In genomic region chr6:29995346-29995777, GRCh38 we compare ENCODE assay signal across 16 cellular contexts. TPM values are rescaled to one million over a fixed set of nuclear protein-coding genes. Genes with fewer than 3 reads are reported as not detected.
DNase-seq lines count a peak whose midpoint lies in the region; ATAC-seq and TF ChIP-seq lines count a peak whose summit lies in the region.
"Had no signal": no experiment of that assay in that cellular context is flagged by ENCODE, and none has a peak within 500 bp of the region (broad histone marks: within the 10 kb centered on the region; RNA-seq: fewer than 3 reads in every experiment).

No MANE protein-coding gene starts in this region.

- H3K27ac ChIP-seq in uterus (no peak overlapping the region), brain microvascular endothelial cell (no peak overlapping the region)
- H3K27ac ChIP-seq: neural progenitor cell had no signal

- TF ChIP-seq POLR2A in uterus (IDR thresholded peaks at IDR 0.05): no peak

- H3K4me3 ChIP-seq in foreskin fibroblast (ENCODE audit: low read depth in 1 of 2, low read length in 2 of 2) (no peak overlapping the region), uterus (no peak overlapping the region), brain microvascular endothelial cell (ENCODE audit: low read depth, low read length) (no peak overlapping the region)
- H3K4me3 ChIP-seq: lung, neural progenitor cell had no signal

- no peak for ATAC-seq in HG03439 (IDR thresholded peaks at IDR 0.05; ENCODE audit: unreplicated experiment)
- ATAC-seq: sciatic nerve; stimulated activated naive B cell treated with anti-CD40 and anti-IgM and Interleukin-4, amounts not matched to agents 10 μg/mL and 1 μg/mL and 100 μg/mL, for 72 hours had no signal

- H3K9me3 ChIP-seq in uterus: no peaks in the 10 kb centered on the region

- in situ Hi-C loops in brain microvascular endothelial cell (cut with HindIII; ENCODE audit: low pct_ligation_motif_present, low sequenced_read_pairs): no loop called here

- TF ChIP-seq CTCF in foreskin fibroblast (IDR thresholded peaks at IDR 0.05; ENCODE audit: low read depth, low read length) (no peak), uterus (IDR thresholded peaks at IDR 0.05) (no peak), brain microvascular endothelial cell (IDR thresholded peaks at IDR 0.05; ENCODE audit: low read depth, low read length, missing control alignments) (no peak)

- H3K36me3 ChIP-seq in uterus: no peaks in the 10 kb centered on the region
- no peaks in the 10 kb centered on the region for H3K36me3 ChIP-seq in brain microvascular endothelial cell (replicated peaks)
- H3K36me3 ChIP-seq: neural progenitor cell had no signal

- intact Hi-C loops in uterus (cut with DNase I; ENCODE audit: low total_unique reads): loop anchor here (10.0 kb wide), 1 partner anchor 131 kb away; no protein-coding TSS in a partner anchor

- H3K4me1 ChIP-seq in uterus: no peaks in the 10 kb centered on the region
- H3K4me1 ChIP-seq: neural progenitor cell had no signal

- peak; percentile 7 for DNase-seq in A172 (ENCODE audit: low spot score)
- peak; percentile 43 for DNase-seq in LHCN-M2 (ENCODE audit: low read depth)
- DNase-seq in amniotic epithelial cell (ENCODE audit: low read depth): peak; percentile 5
- DNase-seq in foreskin fibroblast: peak; percentile 44 to 75
- no peak for DNase-seq in uterus
- DNase-seq in HuH-7 (ENCODE audit: low spot score): no peak
- DNase-seq in brain microvascular endothelial cell: no peak
- DNase-seq: activated B cell treated with CpG ODN at 0.5 μM for 24 hours; activated naive CD8-positive, alpha-beta T cell treated with anti-CD3 and anti-CD28 coated beads for 36 hours; MM.1S; NCI-H345; stimulated activated naive B cell treated with anti-CD40 and anti-IgM and Interleukin-4, amounts not matched to agents 10 μg/mL and 1 μg/mL and 100 μg/mL, for 72 hours had no signal

- H3K27me3 ChIP-seq in uterus: no peaks in the 10 kb centered on the region
- no peaks in the 10 kb centered on the region for H3K27me3 ChIP-seq in brain microvascular endothelial cell (replicated peaks)

RNA-seq across cellular contexts. Expression of gene HLA-A, which starts 53.0 kb away (rescaled TPM):
- total RNA-seq in A172 (2014; rRNA removed; shearing (Covaris generic)): 244 and 284 TPM in 2 replicates
- 412 and 438 TPM in 2 replicates for total RNA-seq in LHCN-M2 (2014; rRNA removed)
- 309 TPM for polyA plus RNA-seq in LHCN-M2 (2012)
- total RNA-seq in uterus: 100 to 1,000 TPM; 160 to 722 (median 625) TPM

Comparison
In these comparisons a context has a peak if more than half of its experiments do, and no peak if none do; other contexts are left out.
1. DNase-seq: peak in A172 (single experiment), LHCN-M2 (single experiment), amniotic epithelial cell (single experiment) and foreskin fibroblast (2 of 2); none in uterus (0 of 2), HuH-7 (single experiment) and brain microvascular endothelial cell (single experiment).